Comparison of ENCODE assay signal across 16 cellular contexts in genomic region chr2:128302011-128302743, GRCh38. TPM values are rescaled to one million over a fixed set of nuclear protein-coding genes. Genes with fewer than 3 reads are reported as not detected.
DNase-seq lines count a peak whose midpoint lies in the region; ATAC-seq and TF ChIP-seq lines count a peak whose summit lies in the region.
"Had no signal": no experiment of that assay in that cellular context is flagged by ENCODE, and none has a peak within 500 bp of the region (broad histone marks: within the 10 kb centered on the region; RNA-seq: fewer than 3 reads in every experiment).

No MANE protein-coding gene starts in this region.

- TF ChIP-seq EP300 in tibial nerve (IDR thresholded peaks at IDR 0.05): no peak

- no peak overlapping the region for H2AFZ ChIP-seq in mammary epithelial cell (ENCODE audit: low read depth, low read length)

- H3K4me3 ChIP-seq in mammary epithelial cell (replicated peaks in 1 of 3; ENCODE audit: insufficient read depth in 1 of 3, low read depth in 2 of 3, low read length in 3 of 3) (no peak overlapping the region), tibial nerve (no peak overlapping the region)
- H3K4me3 ChIP-seq: cardiac muscle cell had no signal

- WGBS in mammary epithelial cell (ENCODE audit: low coverage, missing lambda C conversion rate): 83% methylated on average over 7 of the region's 8 CpGs
- 81 to 94% methylated on average over 5 to 8 of the region's 8 CpGs for WGBS in tibial nerve, 2 donors

- ATAC-seq in GM18858 (IDR thresholded peaks at IDR 0.05; ENCODE audit: unreplicated experiment): no peak
- ATAC-seq in HG03045 (IDR thresholded peaks at IDR 0.05; ENCODE audit: unreplicated experiment): no peak

- no peak overlapping the region for H3K4me2 ChIP-seq in mammary epithelial cell (ENCODE audit: insufficient read depth, low read depth, low read length)

- H3K27me3 Mint-ChIP-seq in mesothelial cell of epicardium (ENCODE audit: low read depth): no peaks in the 10 kb centered on the region
- H3K27me3 Mint-ChIP-seq: activated CD4-positive, alpha-beta memory T cell treated with anti-CD3 and anti-CD28 coated beads for 36 hours had no signal

- H3K36me3 Mint-ChIP-seq in mesothelial cell of epicardium: peaks cover 12% of the 10 kb centered on the region

- DNase-seq in DMS 273 (lab: John Stamatoyannopoulos, UW; ENCODE audit: unreplicated experiment) (peak; percentile 22), DMS 273 treated with DMSO at 0.1 percent for 48 hours (lab: John Stamatoyannopoulos, UW) (no peak), mammary epithelial cell (peak; percentile 20), mesothelial cell of epicardium (ENCODE audit: low spot score in 2 of 2, unreplicated experiment in 2 of 2) (no peak), tibial nerve (ENCODE audit: low spot score in 2 of 2) (no peak), SW480 (ENCODE audit: low spot score) (no peak)
- DNase-seq: activated CD4-positive, alpha-beta memory T cell treated with anti-CD3 and anti-CD28 coated beads for 36 hours; activated effector memory CD4-positive, alpha-beta T cell treated with Interleukin-2 at 50 U/mL for 16 hours; OCI-M1; retina; T-helper 9 cell had no signal

- TF ChIP-seq POLR2A in tibial nerve (IDR thresholded peaks at IDR 0.05): no peak

- H3K79me2 ChIP-seq in mammary epithelial cell (ENCODE audit: insufficient read depth, low read length): peaks cover 72% of the 10 kb centered on the region

- no peak overlapping the region for H3K9ac ChIP-seq in mammary epithelial cell (ENCODE audit: insufficient read depth, low read length)

- peaks cover 64% of the 10 kb centered on the region for H3K4me1 Mint-ChIP-seq in mesothelial cell of epicardium

- H3K9me3 ChIP-seq in mammary epithelial cell (replicated peaks; ENCODE audit: insufficient read depth, low read length) (no peaks in the 10 kb centered on the region), tibial nerve (no peaks in the 10 kb centered on the region)

- TF ChIP-seq CTCF in mammary epithelial cell (conservative IDR thresholded peaks at IDR 0.05 in 1 of 2, IDR thresholded peaks at IDR 0.05 in 1 of 2; ENCODE audit: extremely low read depth in 1 of 2, insufficient read depth in 1 of 2, low read depth in 1 of 2, low read length in 2 of 2): no peak
- no peak for TF ChIP-seq CTCF in mesothelial cell of epicardium (IDR thresholded peaks at IDR 0.05; ENCODE audit: unreplicated experiment)
- no peak for TF ChIP-seq CTCF in tibial nerve (IDR thresholded peaks at IDR 0.05)

- CTCF ChIA-PET in mammary epithelial cell (lab: Charles Lee; ENCODE audit: low non-redundant PET): interaction anchor here (0.6 kb wide), 1 partner anchor 54 kb away, joined by 3 read pairs; no protein-coding TSS in a partner anchor

- H3K27ac ChIP-seq in mammary epithelial cell (ENCODE audit: insufficient read depth, low read depth, low read length): peak overlapping the region; percentile 4
- H3K27ac ChIP-seq in tibial nerve: peak overlapping the region; percentile 51 to 90 (median 68)
- H3K27ac ChIP-seq: 22Rv1, cardiac muscle cell, HL-60 had no signal

- dilution Hi-C loops in mammary epithelial cell (cut with HindIII; ENCODE audit: low sequenced_read_pairs): no loop called here

- no peaks in the 10 kb centered on the region for H3K36me3 ChIP-seq in mammary epithelial cell (ENCODE audit: insufficient read depth, low read length)
- H3K36me3 ChIP-seq in tibial nerve: no peaks in the 10 kb centered on the region
- H3K36me3 ChIP-seq: cardiac muscle cell had no signal

- no peaks in the 10 kb centered on the region for H4K20me1 ChIP-seq in mammary epithelial cell (ENCODE audit: insufficient read depth, low read length)

- H3K9me3 Mint-ChIP-seq in mesothelial cell of epicardium: peaks cover 9% of the 10 kb centered on the region

- H3K27ac Mint-ChIP-seq in mesothelial cell of epicardium: peak overlapping the region; percentile 75
- H3K27ac Mint-ChIP-seq: activated CD4-positive, alpha-beta memory T cell treated with anti-CD3 and anti-CD28 coated beads for 36 hours had no signal

- no TSS peak for BruUV-seq in mammary epithelial cell (replicated peaks; lab: Mats Ljungman, UMichigan)

- no peak overlapping the region for H3K4me3 Mint-ChIP-seq in mesothelial cell of epicardium
- H3K4me3 Mint-ChIP-seq: activated CD4-positive, alpha-beta memory T cell treated with anti-CD3 and anti-CD28 coated beads for 36 hours had no signal

- intact Hi-C loops in mammary epithelial cell (cut with micrococcal nuclease): loop anchor here (10.0 kb wide), 2 partner anchors 447 to 773 kb away; partner anchors contain the start of gene POLR2D

- in situ Hi-C loops in mammary epithelial cell (cut with MboI; ENCODE audit: low sequenced_read_pairs in 2 of 2): loop anchor here in 1 of 2 donors (25.0 kb wide), 2 partner anchors 115 to 435 kb away; no protein-coding TSS in a partner anchor

- H3K27me3 ChIP-seq in mammary epithelial cell (ENCODE audit: insufficient read depth, low read length): no peaks in the 10 kb centered on the region
- H3K27me3 ChIP-seq in tibial nerve: no peaks in the 10 kb centered on the region
- H3K27me3 ChIP-seq: cardiac muscle cell had no signal

- H3K4me1 ChIP-seq in mammary epithelial cell (ENCODE audit: insufficient read depth, low read length) (peaks cover 58% of the 10 kb centered on the region), tibial nerve (peaks cover 0 to 83% (median 48%) of the 10 kb centered on the region in 4 donors)

RNA-seq across cellular contexts. Expression of gene HS6ST1, which starts 16.5 kb away (rescaled TPM):
- 10 to 100 TPM; 22.7 to 61.0 TPM for total RNA-seq in mammary epithelial cell
- polyA plus RNA-seq in mammary epithelial cell: 13.2 TPM
- polyA minus RNA-seq in mammary epithelial cell: 11.2 TPM
- total RNA-seq in mesothelial cell of epicardium: 139 to 141 TPM (median 141 TPM) in 3 replicates
- total RNA-seq in tibial nerve: 10 to 100 TPM; 21.6 to 51.6 (median 39.3) TPM

Comparison
In these comparisons a context has a peak if more than half of its experiments do, and no peak if none do; other contexts are left out.
1. DNase-seq: peak in DMS 273 (single experiment) and mammary epithelial cell (single experiment); none in DMS 273 treated with DMSO at 0.1 percent for 48 hours (single experiment), mesothelial cell of epicardium (0 of 2), tibial nerve (0 of 2) and SW480 (single experiment).